17 cellular contexts compared by ENCODE assay signal in genomic region chr22:27752771-27753170, GRCh38. TPM values are rescaled to one million over a fixed set of nuclear protein-coding genes. Genes with fewer than 3 reads are reported as not detected.
DNase-seq lines count a peak whose midpoint lies in the region; FAIRE-seq and TF ChIP-seq lines count a peak whose summit lies in the region.
"Had no signal": no experiment of that assay in that cellular context is flagged by ENCODE, and none has a peak within 500 bp of the region (broad histone marks: within the 10 kb centered on the region; RNA-seq: fewer than 3 reads in every experiment).

No MANE protein-coding gene starts in this region.

- H4K8ac ChIP-seq in neuronal stem cell (ENCODE audit: low read depth, low read length): no peak overlapping the region

- DNase-seq in NCI-H226: peak; percentile 54
- DNase-seq in esophagus muscularis mucosa (ENCODE audit: extremely low spot score): no peak
- no peak for DNase-seq in neuronal stem cell (ENCODE audit: low spot score)
- no peak for DNase-seq in GM19239 (ENCODE audit: insufficient read length, low spot score)
- no peak for DNase-seq in SKM-1 treated with dmso at 0.1 percent for 144 hours (lab: John Stamatoyannopoulos, UW; ENCODE audit: unreplicated experiment)
- DNase-seq in NCI-H128 (lab: John Stamatoyannopoulos, UW; ENCODE audit: unreplicated experiment): no peak
- DNase-seq in GM19238 (ENCODE audit: insufficient read length, low spot score): no peak
- DNase-seq: activated CD4-positive, alpha-beta T cell treated with anti-CD3 and anti-CD28 coated beads for 1 hour; cerebellar nuclear complex; hippocampal formation; midbrain; NCI-H2171 treated with DMSO at 0.1 percent for 48 hours; SHP77 had no signal

- no peak for TF ChIP-seq EP300 in esophagus muscularis mucosa (IDR thresholded peaks at IDR 0.05)

- H2AK5ac ChIP-seq in neuronal stem cell (ENCODE audit: low read depth, low read length): no peak overlapping the region

- no peak overlapping the region for H4K91ac ChIP-seq in neuronal stem cell (ENCODE audit: low read depth, low read length, poor library complexity)

- no peaks in the 10 kb centered on the region for H3K79me2 ChIP-seq in ACC112 (ENCODE audit: control insufficient read depth, insufficient read depth, low read length, unreplicated experiment)

- no peak for TF ChIP-seq CTCF in esophagus muscularis mucosa (IDR thresholded peaks at IDR 0.05)

- H2BK12ac ChIP-seq in neuronal stem cell (ENCODE audit: low read length): no peak overlapping the region

- no peak overlapping the region for H3K14ac ChIP-seq in neuronal stem cell (ENCODE audit: low read length)

- no peak overlapping the region for H3K23ac ChIP-seq in neuronal stem cell (ENCODE audit: low read depth, low read length, poor library complexity)

- no peaks in the 10 kb centered on the region for H3K36me3 ChIP-seq in ACC112 (ENCODE audit: insufficient read depth, low read length)
- H3K36me3 ChIP-seq in esophagus muscularis mucosa: no peaks in the 10 kb centered on the region
- peaks cover 5 to 100% of the 10 kb centered on the region in 2 donors for H3K36me3 ChIP-seq in neuronal stem cell (replicated peaks in 1 of 2; ENCODE audit: control insufficient read depth in 2 of 2, insufficient read depth in 2 of 2, low read length in 2 of 2)

- H3K27me3 ChIP-seq in ACC112 (ENCODE audit: insufficient read depth, low read length) (no peaks in the 10 kb centered on the region), esophagus muscularis mucosa (no peaks in the 10 kb centered on the region), neuronal stem cell (ENCODE audit: control insufficient read depth in 3 of 3, insufficient read depth in 3 of 3, low read depth in 1 of 3, low read length in 3 of 3) (no peaks in the 10 kb centered on the region)

- H3K4me2 ChIP-seq in neuronal stem cell (ENCODE audit: insufficient read depth, low read length, poor library complexity, severe bottlenecking): no peak overlapping the region

- H3K4me3 ChIP-seq in ACC112 (ENCODE audit: low read depth, low read length): no peak overlapping the region
- no peak overlapping the region for H3K4me3 ChIP-seq in esophagus muscularis mucosa
- H3K4me3 ChIP-seq in neuronal stem cell (ENCODE audit: low read length in 2 of 2): no peak overlapping the region
- H3K4me3 ChIP-seq: K562, skin epidermis had no signal

- H2BK15ac ChIP-seq in neuronal stem cell (ENCODE audit: low read length): no peak overlapping the region

- intact Hi-C loops in esophagus muscularis mucosa (cut with DNase I): no loop called here

- no peak overlapping the region for H2BK120ac ChIP-seq in neuronal stem cell (ENCODE audit: low read depth, low read length)

- 53% methylated on average over 4 of the region's 4 CpGs for WGBS in esophagus muscularis mucosa
- no CpG with 5 or more reads among the region's 4 CpGs for WGBS in neuronal stem cell (ENCODE audit: extremely low coverage in 2 of 2, insufficient read length in 2 of 2, insufficient replicate concordance in 1 of 2), 2 donors

- H3K4me1 ChIP-seq in ACC112 (ENCODE audit: control insufficient read depth, insufficient read depth, low read length, unreplicated experiment) (peaks cover 44% of the 10 kb centered on the region), esophagus muscularis mucosa (peaks cover 44 to 98% (median 84%) of the 10 kb centered on the region in 4 donors), neuronal stem cell (ENCODE audit: control insufficient read depth in 2 of 2, insufficient read depth in 1 of 2, low read depth in 1 of 2, low read length in 2 of 2) (peaks cover 16 to 27% of the 10 kb centered on the region in 2 donors)

- no peak overlapping the region for H3K4ac ChIP-seq in neuronal stem cell (ENCODE audit: low read length)

- no peak for TF ChIP-seq POLR2A in esophagus muscularis mucosa (IDR thresholded peaks at IDR 0.05; ENCODE audit: low read depth)

- H3K9ac ChIP-seq in neuronal stem cell (ENCODE audit: low read depth, low read length, poor library complexity): peak overlapping the region; percentile 9

- H3K79me1 ChIP-seq in neuronal stem cell (ENCODE audit: low read depth, low read length): peaks cover 7% of the 10 kb centered on the region

- peak overlapping the region; percentile 56; the same call in 1 of the 2 replicates for H3K27ac ChIP-seq in ACC112 (ENCODE audit: low read depth, low read length)
- peak overlapping the region; percentile 73 to 80 (median 77) for H3K27ac ChIP-seq in esophagus muscularis mucosa (replicated peaks in 1 of 4)
- no peak overlapping the region for H3K27ac ChIP-seq in neuronal stem cell (replicated peaks; ENCODE audit: low read length)

- H3K18ac ChIP-seq in neuronal stem cell (ENCODE audit: low read length): peak overlapping the region; percentile 24

- no peaks in the 10 kb centered on the region for H3K9me3 ChIP-seq in esophagus muscularis mucosa
- H3K9me3 ChIP-seq in neuronal stem cell (replicated peaks in 1 of 2; ENCODE audit: control insufficient read depth in 2 of 2, insufficient read depth in 1 of 2, low read depth in 1 of 2, low read length in 2 of 2): no peaks in the 10 kb centered on the region

- H2AFZ ChIP-seq in ACC112 (ENCODE audit: low read length, unreplicated experiment) (no peak overlapping the region), neuronal stem cell (ENCODE audit: low read length) (no peak overlapping the region)

- no peak for FAIRE-seq in GM19239 (lab: Jason Lieb, UNC)
- FAIRE-seq: G401.6, K562 had no signal

- H2BK5ac ChIP-seq in neuronal stem cell (ENCODE audit: low read length): no peak overlapping the region

RNA-seq across cellular contexts. Expression of gene MN1, which starts 48.8 kb away (rescaled TPM):
- 10 to 100 TPM; 16.2 to 47.3 (median 29.0) TPM for total RNA-seq in esophagus muscularis mucosa
- 18.7 TPM for polyA plus RNA-seq in neuronal stem cell (2013, experiment 1 of 2)
- polyA plus RNA-seq in neuronal stem cell (2013, experiment 2 of 2): 21.3 TPM
